ENCODE assay signal across 1 cellular context in the genomic region with DNA sequence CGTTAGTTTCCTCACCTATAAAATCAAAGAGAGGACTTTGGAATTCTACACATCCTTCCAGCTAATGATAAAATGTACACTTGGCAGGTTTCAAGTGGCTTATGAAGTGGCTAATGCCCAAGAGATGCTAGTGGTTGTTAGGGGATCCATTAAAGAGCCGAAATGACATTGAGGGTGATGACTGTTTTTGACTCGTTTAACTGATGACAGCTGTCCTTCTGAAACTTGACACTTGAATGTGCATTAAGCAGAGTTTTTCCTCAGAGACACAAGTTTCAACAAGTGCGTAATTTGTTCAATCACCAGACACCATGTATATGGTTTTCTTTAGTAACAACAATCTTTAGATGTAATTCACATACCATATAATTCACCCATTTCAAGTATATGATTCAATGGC.
TF ChIP-seq lines count a peak whose summit lies in the region.

No MANE protein-coding gene starts in this region.

TF ChIP-seq in HepG2, 621 proteins besides CTCF, POLR2A, EP300 and RAD21:
- TF ChIP-seq FOXO1 (CRISPR knock-in tag; IDR thresholded peaks at IDR 0.05) (no peak), ZNF720 (CRISPR knock-in tag; IDR thresholded peaks at IDR 0.05) (no peak), ZNF354B (CRISPR knock-in tag; IDR thresholded peaks at IDR 0.05) (no peak), RBM39 (IDR thresholded peaks at IDR 0.05; ENCODE audit: low read depth, low read length, poor library complexity, severe bottlenecking) (no peak), HHEX (CRISPR knock-in tag; IDR thresholded peaks at IDR 0.05) (no peak), AKAP8 (CRISPR knock-in tag; IDR thresholded peaks at IDR 0.05) (no peak), ZSCAN12 (CRISPR knock-in tag; IDR thresholded peaks at IDR 0.05) (no peak)
- TF ChIP-seq, protein P1, sequence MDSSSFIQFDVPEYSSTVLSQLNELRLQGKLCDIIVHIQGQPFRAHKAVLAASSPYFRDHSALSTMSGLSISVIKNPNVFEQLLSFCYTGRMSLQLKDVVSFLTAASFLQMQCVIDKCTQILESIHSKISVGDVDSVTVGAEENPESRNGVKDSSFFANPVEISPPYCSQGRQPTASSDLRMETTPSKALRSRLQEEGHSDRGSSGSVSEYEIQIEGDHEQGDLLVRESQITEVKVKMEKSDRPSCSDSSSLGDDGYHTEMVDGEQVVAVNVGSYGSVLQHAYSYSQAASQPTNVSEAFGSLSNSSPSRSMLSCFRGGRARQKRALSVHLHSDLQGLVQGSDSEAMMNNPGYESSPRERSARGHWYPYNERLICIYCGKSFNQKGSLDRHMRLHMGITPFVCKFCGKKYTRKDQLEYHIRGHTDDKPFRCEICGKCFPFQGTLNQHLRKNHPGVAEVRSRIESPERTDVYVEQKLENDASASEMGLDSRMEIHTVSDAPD (CRISPR knock-in tag; IDR thresholded peaks at IDR 0.05) = no peak
- TF ChIP-seq, protein P2, sequence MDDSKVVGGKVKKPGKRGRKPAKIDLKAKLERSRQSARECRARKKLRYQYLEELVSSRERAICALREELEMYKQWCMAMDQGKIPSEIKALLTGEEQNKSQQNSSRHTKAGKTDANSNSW (CRISPR knock-in tag; IDR thresholded peaks at IDR 0.05; ENCODE audit: borderline replicate concordance) = no peak
TF ChIP-seq in HepG2: peak in this region for 0.
